Comparison of ENCODE assay signal across 29 cellular contexts in genomic region chr18:3798032-3798431, GRCh38.
"Had no signal": no experiment of that assay in that cellular context is flagged by ENCODE, and none has a peak within 500 bp of the region (broad histone marks: within the 10 kb centered on the region; RNA-seq: fewer than 3 reads in every experiment).

No MANE protein-coding gene starts in this region.

- H3K36me3 ChIP-seq: heart right ventricle, neural progenitor cell had no signal

- H3K27me3 ChIP-seq: foreskin keratinocyte, heart right ventricle, neural progenitor cell had no signal

- H3K4me1 ChIP-seq: parathyroid adenoma had no signal

- H3K4me3 Mint-ChIP-seq: activated B cell treated with CpG ODN at 0.5 μM for 24 hours; activated CD8-positive, alpha-beta T cell treated with anti-CD3 and anti-CD28 coated beads for 36 hours; activated naive CD8-positive, alpha-beta T cell treated with anti-CD3 and anti-CD28 coated beads, Interleukin-2, amount 50 U/mL, for 24 hours; activated T-cell treated with anti-CD3 and anti-CD28 coated beads, Interleukin-2, amount 50 U/mL, for 4 hours; activated T-helper 17 cell treated with anti-CD3 and anti-CD28 coated beads, Interleukin-2, amount 50 U/mL, for 72 hours; mesothelial cell of epicardium; naive thymus-derived CD4-positive, alpha-beta T cell; neural progenitor cell; stimulated activated memory B cell treated with anti-CD40 and anti-IgM and Interleukin-4, amounts not matched to agents 10 μg/mL and 1 μg/mL and 100 μg/mL, for 72 hours; stimulated activated naive CD8-positive, alpha-beta T cell treated with anti-CD3 and anti-CD28 coated beads, Interleukin-15, amount 100 ng/mL, for 72 hours; T-cell; type B pancreatic cell had no signal

- H3K9me3 Mint-ChIP-seq: activated B cell treated with CpG ODN at 0.5 μM for 24 hours; activated CD8-positive, alpha-beta T cell treated with anti-CD3 and anti-CD28 coated beads for 36 hours; activated naive CD8-positive, alpha-beta T cell treated with anti-CD3 and anti-CD28 coated beads, Interleukin-2, amount 50 U/mL, for 24 hours; activated T-cell treated with anti-CD3 and anti-CD28 coated beads, Interleukin-2, amount 50 U/mL, for 4 hours; activated T-helper 17 cell treated with anti-CD3 and anti-CD28 coated beads, Interleukin-2, amount 50 U/mL, for 72 hours; neural progenitor cell; stimulated activated memory B cell treated with anti-CD40 and anti-IgM and Interleukin-4, amounts not matched to agents 10 μg/mL and 1 μg/mL and 100 μg/mL, for 72 hours; stimulated activated naive CD8-positive, alpha-beta T cell treated with anti-CD3 and anti-CD28 coated beads, Interleukin-15, amount 100 ng/mL, for 72 hours; T-cell; type B pancreatic cell had no signal

- H2AFZ ChIP-seq: neural progenitor cell, parathyroid adenoma had no signal

- H3K9ac ChIP-seq: neural progenitor cell, parathyroid adenoma had no signal

- H3K9me3 ChIP-seq: heart right ventricle had no signal

- ATAC-seq: activated CD8-positive, alpha-beta T cell treated with anti-CD3 and anti-CD28 coated beads for 36 hours; activated naive CD8-positive, alpha-beta T cell treated with anti-CD3 and anti-CD28 coated beads, Interleukin-2, amount 50 U/mL, for 24 hours; activated T-cell treated with anti-CD3 and anti-CD28 coated beads, Interleukin-2, amount 50 U/mL, for 4 hours; activated T-helper 17 cell treated with anti-CD3 and anti-CD28 coated beads, Interleukin-2, amount 50 U/mL, for 72 hours; esophagus mucosa; foreskin keratinocyte; heart right ventricle; left ventricle myocardium superior; naive thymus-derived CD4-positive, alpha-beta T cell; stimulated activated memory B cell treated with anti-CD40 and anti-IgM and Interleukin-4, amounts not matched to agents 10 μg/mL and 1 μg/mL and 100 μg/mL, for 72 hours; stimulated activated naive CD8-positive, alpha-beta T cell treated with anti-CD3 and anti-CD28 coated beads, Interleukin-15, amount 100 ng/mL, for 72 hours; T-cell had no signal

- H3K4me1 Mint-ChIP-seq: activated B cell treated with CpG ODN at 0.5 μM for 24 hours; activated T-helper 17 cell treated with anti-CD3 and anti-CD28 coated beads, Interleukin-2, amount 50 U/mL, for 72 hours; stimulated activated memory B cell treated with anti-CD40 and anti-IgM and Interleukin-4, amounts not matched to agents 10 μg/mL and 1 μg/mL and 100 μg/mL, for 72 hours; stimulated activated naive CD8-positive, alpha-beta T cell treated with anti-CD3 and anti-CD28 coated beads, Interleukin-15, amount 100 ng/mL, for 72 hours; T-cell had no signal

- H3K4me2 ChIP-seq: neural progenitor cell, smooth muscle cell had no signal

- DNase-seq: activated B cell treated with CpG ODN at 0.5 μM for 24 hours; activated CD4-positive, alpha-beta T cell treated with anti-CD3 and anti-CD28 coated beads, Interleukin-2, amount 50 U/mL, for 1 hour; activated CD8-positive, alpha-beta T cell treated with anti-CD3 and anti-CD28 coated beads for 36 hours; activated gamma-delta T cell treated with Interleukin-2 at 50 U/mL for 16 hours; activated naive CD4-positive, alpha-beta T cell treated with anti-CD3 and anti-CD28 coated beads, Interleukin-2, amount 50 U/mL, for 16 hours; activated naive CD8-positive, alpha-beta T cell treated with anti-CD3 and anti-CD28 coated beads, Interleukin-2, amount 50 U/mL, for 24 hours; activated T-cell treated with anti-CD3 and anti-CD28 coated beads, Interleukin-2, amount 50 U/mL, for 4 hours; amygdala; caudate nucleus; foreskin keratinocyte; heart right ventricle; left ventricle myocardium superior; mammary epithelial cell; naive thymus-derived CD4-positive, alpha-beta T cell; occipital lobe; stimulated activated CD4-positive, alpha-beta T cell treated with anti-CD3 and anti-CD28 coated beads, Interleukin-1b, Interleukin-23, amount 100 ng/mL, for 48 hours; stimulated activated CD4-positive, alpha-beta T cell treated with anti-CD3 and anti-CD28 coated beads, Interleukin-4, amount 100 ng/mL, for 4 hours; stimulated activated CD8-positive, alpha-beta memory T cell treated with anti-CD3 and anti-CD28 coated beads, Interleukin-4, amount 100 ng/mL, for 48 hours; stimulated activated naive CD8-positive, alpha-beta T cell treated with anti-CD3 and anti-CD28 coated beads, Interleukin-15, amount 100 ng/mL, for 72 hours; substantia nigra; T-cell had no signal

- H3K4me3 ChIP-seq: heart right ventricle, neural progenitor cell, smooth muscle cell had no signal

- H3K27ac ChIP-seq: foreskin keratinocyte, heart right ventricle, parathyroid adenoma had no signal

- H3K36me3 Mint-ChIP-seq: mesothelial cell of epicardium; naive thymus-derived CD4-positive, alpha-beta T cell; neural progenitor cell; stimulated activated memory B cell treated with anti-CD40 and anti-IgM and Interleukin-4, amounts not matched to agents 10 μg/mL and 1 μg/mL and 100 μg/mL, for 72 hours; T-cell; type B pancreatic cell had no signal

- H3K27ac Mint-ChIP-seq: activated B cell treated with CpG ODN at 0.5 μM for 24 hours; activated CD8-positive, alpha-beta T cell treated with anti-CD3 and anti-CD28 coated beads for 36 hours; activated naive CD8-positive, alpha-beta T cell treated with anti-CD3 and anti-CD28 coated beads, Interleukin-2, amount 50 U/mL, for 24 hours; activated T-helper 17 cell treated with anti-CD3 and anti-CD28 coated beads, Interleukin-2, amount 50 U/mL, for 72 hours; naive thymus-derived CD4-positive, alpha-beta T cell; neural progenitor cell; stimulated activated memory B cell treated with anti-CD40 and anti-IgM and Interleukin-4, amounts not matched to agents 10 μg/mL and 1 μg/mL and 100 μg/mL, for 72 hours; stimulated activated naive CD8-positive, alpha-beta T cell treated with anti-CD3 and anti-CD28 coated beads, Interleukin-15, amount 100 ng/mL, for 72 hours; T-cell; type B pancreatic cell had no signal
